ENCODE assay signal across 1 cellular context in genomic region chr22:15652738-15653137, GRCh38. TPM values are rescaled to one million over a fixed set of nuclear protein-coding genes. Genes with fewer than 3 reads are reported as not detected.
"Had no signal": no experiment of that assay in that cellular context is flagged by ENCODE, and none has a peak within 500 bp of the region (broad histone marks: within the 10 kb centered on the region; RNA-seq: fewer than 3 reads in every experiment).

No MANE protein-coding gene starts in this region.

RNA-seq across cellular contexts. Expression of gene POTEH, which starts 37.1 kb away (rescaled TPM):
- total RNA-seq: G401 had no signal
